ENCODE assay signal across 9 cellular contexts in genomic region chr1:181179980-181180964, GRCh38.
A peak's percentile ranks its signal among the peaks of the same experiment; 100 is the strongest.
DNase-seq lines count a peak whose midpoint lies in the region; ATAC-seq and TF ChIP-seq lines count a peak whose summit lies in the region.
"Had no signal": no experiment of that assay in that cellular context is flagged by ENCODE, and none has a peak within 500 bp of the region (broad histone marks: within the 10 kb centered on the region; RNA-seq: fewer than 3 reads in every experiment).

No MANE protein-coding gene starts in this region.

- intact Hi-C loops in psoas muscle (cut with DNase I): no loop called here

- TF ChIP-seq POLR2A in gastroesophageal sphincter (IDR thresholded peaks at IDR 0.05): no peak

- DNase-seq in EL (peak; percentile 17), NCI-H2081 (lab: John Stamatoyannopoulos, UW) (peak; percentile 75 to 89), activated T-cell treated with anti-CD3 and anti-CD28 coated beads for 24 hours (ENCODE audit: low read depth) (peak; percentile 15), glutamatergic neuron (peak; percentile 50), psoas muscle (peak; percentile 51 to 80), HuH-7 (ENCODE audit: low spot score) (no peak)

- peak overlapping the region; percentile 71 for H3K27ac ChIP-seq in psoas muscle
- H3K27ac ChIP-seq in gastroesophageal sphincter: no peak overlapping the region
- H3K27ac ChIP-seq: epithelial cell of prostate had no signal

- H3K9me3 ChIP-seq in psoas muscle (no peaks in the 10 kb centered on the region), gastroesophageal sphincter (no peaks in the 10 kb centered on the region)

- H3K27me3 ChIP-seq in psoas muscle (ENCODE audit: insufficient read depth in 3 of 3, low read length in 2 of 3) (no peaks in the 10 kb centered on the region), gastroesophageal sphincter (no peaks in the 10 kb centered on the region)

- no peak for TF ChIP-seq CTCF in glutamatergic neuron (IDR thresholded peaks at IDR 0.05; ENCODE audit: partially characterized antibody, unreplicated experiment)
- TF ChIP-seq CTCF in psoas muscle (IDR thresholded peaks at IDR 0.05): no peak
- TF ChIP-seq CTCF in gastroesophageal sphincter (IDR thresholded peaks at IDR 0.05): no peak

- H3K36me3 ChIP-seq in psoas muscle (ENCODE audit: insufficient read depth in 1 of 2, low read depth in 1 of 2): no peaks in the 10 kb centered on the region
- no peaks in the 10 kb centered on the region for H3K36me3 ChIP-seq in gastroesophageal sphincter

- H3K4me1 ChIP-seq in psoas muscle (peaks cover 27% of the 10 kb centered on the region), gastroesophageal sphincter (peaks cover 0 to 28% (median 11%) of the 10 kb centered on the region in 3 donors)

- peaks cover 12% of the 10 kb centered on the region for H3K27me3 Mint-ChIP-seq in glutamatergic neuron (ENCODE audit: unreplicated experiment)

- peak; percentile 86 to 95 (median 92) for ATAC-seq in psoas muscle
- ATAC-seq in GM18858 (IDR thresholded peaks at IDR 0.05; ENCODE audit: unreplicated experiment): no peak
- ATAC-seq in gastroesophageal sphincter: no peak

- WGBS in psoas muscle, 3 donors: 16 to 22% (median 20%) methylated on average over 15 of the region's 15 CpGs
- 33% methylated on average over 8 to 15 of the region's 15 CpGs for WGBS in gastroesophageal sphincter (ENCODE audit: low coverage in 1 of 2), 2 donors

- peaks cover 12% of the 10 kb centered on the region for H3K4me1 Mint-ChIP-seq in glutamatergic neuron (ENCODE audit: low read depth, unreplicated experiment)

- TF ChIP-seq EP300 in gastroesophageal sphincter (IDR thresholded peaks at IDR 0.05): no peak

- peak overlapping the region; percentile 64 for H3K4me3 Mint-ChIP-seq in glutamatergic neuron (ENCODE audit: unreplicated experiment)

- H3K27ac Mint-ChIP-seq in glutamatergic neuron (ENCODE audit: unreplicated experiment): peak overlapping the region; percentile 50

- H3K4me3 ChIP-seq in psoas muscle (no peak overlapping the region), gastroesophageal sphincter (no peak overlapping the region)

- no peaks in the 10 kb centered on the region for H3K9me3 Mint-ChIP-seq in glutamatergic neuron (ENCODE audit: unreplicated experiment)

- no peaks in the 10 kb centered on the region for H3K36me3 Mint-ChIP-seq in glutamatergic neuron (ENCODE audit: unreplicated experiment)

Comparison
In these comparisons a context has a peak if more than half of its experiments do, and no peak if none do; other contexts are left out.
1. ATAC-seq: peak in psoas muscle (4 of 4); none in GM18858 (single experiment) and gastroesophageal sphincter (single experiment).